In the genomic region with DNA sequence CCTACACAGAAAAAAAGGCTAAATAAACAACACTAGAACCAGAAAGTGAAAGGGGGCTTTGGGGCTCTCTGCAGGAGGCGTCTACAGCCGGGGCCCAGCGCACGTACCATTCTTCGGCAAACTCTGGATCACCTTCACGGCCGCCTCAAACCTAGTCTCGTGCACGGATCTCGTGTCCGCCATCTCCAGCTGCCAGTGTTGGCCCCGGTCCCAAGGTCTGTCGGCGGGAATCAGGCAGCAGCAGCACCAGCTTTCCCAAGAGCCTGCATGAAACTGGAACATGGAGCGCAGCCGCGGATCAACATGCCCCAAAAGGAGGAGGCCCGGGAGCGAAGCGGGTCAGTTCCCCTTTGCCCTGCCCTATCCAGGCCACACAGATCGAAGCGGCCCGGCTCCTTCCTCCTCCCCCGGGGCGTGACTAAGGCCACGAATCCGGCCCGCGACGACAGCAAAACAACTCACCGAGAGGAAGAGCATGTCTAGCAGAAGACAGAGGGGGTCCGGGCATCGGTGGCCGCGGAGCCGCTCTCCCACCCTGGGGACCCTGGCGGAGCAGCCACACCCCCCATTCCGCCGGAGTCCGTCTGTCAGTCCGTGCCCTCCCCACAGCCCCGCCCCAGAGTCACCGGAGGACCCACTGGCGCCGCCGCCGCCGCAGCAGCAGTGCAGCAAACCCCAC, we compare ENCODE assay signal across 8 cellular contexts. TPM values are rescaled to one million over a fixed set of nuclear protein-coding genes. Genes with fewer than 3 reads are reported as not detected.
DNase-seq lines count a peak whose midpoint lies in the region; ATAC-seq and TF ChIP-seq lines count a peak whose summit lies in the region.

A gene with protein sequence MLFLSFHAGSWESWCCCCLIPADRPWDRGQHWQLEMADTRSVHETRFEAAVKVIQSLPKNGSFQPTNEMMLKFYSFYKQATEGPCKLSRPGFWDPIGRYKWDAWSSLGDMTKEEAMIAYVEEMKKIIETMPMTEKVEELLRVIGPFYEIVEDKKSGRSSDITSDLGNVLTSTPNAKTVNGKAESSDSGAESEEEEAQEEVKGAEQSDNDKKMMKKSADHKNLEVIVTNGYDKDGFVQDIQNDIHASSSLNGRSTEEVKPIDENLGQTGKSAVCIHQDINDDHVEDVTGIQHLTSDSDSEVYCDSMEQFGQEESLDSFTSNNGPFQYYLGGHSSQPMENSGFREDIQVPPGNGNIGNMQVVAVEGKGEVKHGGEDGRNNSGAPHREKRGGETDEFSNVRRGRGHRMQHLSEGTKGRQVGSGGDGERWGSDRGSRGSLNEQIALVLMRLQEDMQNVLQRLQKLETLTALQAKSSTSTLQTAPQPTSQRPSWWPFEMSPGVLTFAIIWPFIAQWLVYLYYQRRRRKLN (minus strand): TSS at position 586 of the 679 bp plus-strand sequence. CDS start 109 bp downstream, at position 477.

- peak; percentile 82 for DNase-seq in AG09319 (ENCODE audit: extremely low read depth, low read depth)
- DNase-seq in NCI-H460 (ENCODE audit: extremely low read depth, low read depth), result peak; percentile 71
- DNase-seq in activated CD4-positive, alpha-beta T cell treated with anti-CD3 and anti-CD28 coated beads for 4 hours, result peak; percentile 63 to 70
- DNase-seq in kidney glomerular epithelial cell (lab: John Stamatoyannopoulos, UW), result peak; percentile 82
- DNase-seq in stimulated activated CD4-positive, alpha-beta T cell treated with anti-CD3 and anti-CD28 coated beads, Interleukin-1b, Interleukin-23, amount 100 ng/mL, for 1 hour (ENCODE audit: low read depth in 2 of 2), result peak; percentile 37 to 45

- ATAC-seq in GM18907 (IDR thresholded peaks at IDR 0.05; ENCODE audit: unreplicated experiment), result peak; percentile 58
- peak; percentile 34 for ATAC-seq in HG03139 (IDR thresholded peaks at IDR 0.05; ENCODE audit: unreplicated experiment)

- H3K27ac ChIP-seq in cingulate gyrus (ENCODE audit: low read depth, low read length), result peak within 1 kb of the TSS; percentile 97

- TF ChIP-seq CTCF in AG09319 (IDR thresholded peaks at IDR 0.05; ENCODE audit: low read depth, low read length), result no peak

RNA-seq across cellular contexts. Expression of the gene that starts here (rescaled TPM):
- total RNA-seq in NCI-H460 (2014; rRNA removed; shearing (Covaris generic)), result 25.7 and 30.9 TPM in 2 replicates
- polyA plus RNA-seq in NCI-H460 (2014; cell fraction: nucleus; rRNA removed), result 12.9 and 18.1 TPM in 2 replicates

Comparison
In these comparisons a context has a peak if more than half of its experiments do, and no peak if none do; other contexts are left out.
1. Peak in every context shown above with its lines: DNase-seq, ATAC-seq and H3K27ac ChIP-seq.